ENCODE assay signal across 9 cellular contexts in the genomic region with DNA sequence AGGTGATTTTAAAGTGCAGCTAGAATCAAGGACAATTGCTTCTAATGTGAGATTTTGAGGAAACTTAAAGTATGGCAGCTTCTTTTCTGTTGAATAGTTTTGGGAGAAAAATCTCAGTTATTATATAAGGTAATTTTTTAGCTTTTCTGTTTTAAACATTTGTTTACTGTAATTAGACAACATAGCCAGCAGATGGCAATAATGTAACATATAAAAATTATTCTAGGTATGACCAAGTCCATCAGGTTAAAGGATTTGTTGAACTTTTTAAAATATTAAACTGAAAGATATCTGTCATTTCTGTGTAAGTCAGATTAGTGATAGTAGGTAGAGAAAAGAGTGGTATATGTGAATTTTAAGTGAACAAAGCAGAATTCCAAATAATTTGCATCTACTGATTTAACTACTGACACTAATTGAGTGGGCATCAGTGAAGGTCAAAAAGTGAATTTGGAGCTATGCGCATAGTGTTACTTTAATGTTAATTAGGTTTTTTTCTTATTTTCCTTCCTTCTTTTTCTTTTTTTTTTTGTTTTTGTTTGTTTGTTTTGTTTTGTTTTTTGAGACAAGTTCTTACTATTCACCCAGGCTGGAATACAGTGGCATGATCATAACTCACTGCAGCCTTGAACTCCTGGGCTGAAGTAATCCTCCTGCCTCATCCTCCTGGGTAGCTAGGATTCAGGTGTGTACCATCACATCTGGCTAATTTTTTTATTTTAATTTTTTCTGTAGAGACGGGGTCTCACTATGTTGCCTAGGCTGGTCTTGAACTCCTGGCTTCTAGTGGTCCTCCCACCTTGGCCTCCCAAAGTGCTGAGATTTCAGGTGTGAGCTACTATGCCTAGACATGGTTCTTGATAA. TPM values are rescaled to one million over a fixed set of nuclear protein-coding genes. Genes with fewer than 3 reads are reported as not detected.
A peak's percentile ranks its signal among the peaks of the same experiment; 100 is the strongest.
DNase-seq lines count a peak whose midpoint lies in the region; ATAC-seq and TF ChIP-seq lines count a peak whose summit lies in the region.
"Had no signal": no experiment of that assay in that cellular context is flagged by ENCODE, and none has a peak within 500 bp of the region (broad histone marks: within the 10 kb centered on the region; RNA-seq: fewer than 3 reads in every experiment).

No MANE protein-coding gene starts in this region.

- no peaks in the 10 kb centered on the region for H3K9me3 Mint-ChIP-seq in naive B cell
- H3K9me3 Mint-ChIP-seq in type B pancreatic cell: no peaks in the 10 kb centered on the region

- TF ChIP-seq POLR2A in adrenal gland (IDR thresholded peaks at IDR 0.05): no peak

- no peaks in the 10 kb centered on the region for H3F3A ChIP-seq in DOHH2 (ENCODE audit: control insufficient read depth, insufficient read depth)

- H3K27me3 ChIP-seq in DOHH2 (ENCODE audit: control insufficient read depth, low read length) (no peaks in the 10 kb centered on the region), adrenal gland (no peaks in the 10 kb centered on the region)

- no peaks in the 10 kb centered on the region for H3K27me3 Mint-ChIP-seq in naive B cell
- no peaks in the 10 kb centered on the region for H3K27me3 Mint-ChIP-seq in type B pancreatic cell

- peaks cover 16% of the 10 kb centered on the region for H3K36me3 ChIP-seq in DOHH2 (ENCODE audit: control insufficient read depth, low read length)
- peaks cover 0 to 3% of the 10 kb centered on the region in 2 donors for H3K36me3 ChIP-seq in adrenal gland (replicated peaks in 1 of 2)
- H3K36me3 ChIP-seq: HAP-1 had no signal

- H3K36me3 Mint-ChIP-seq in naive B cell (peaks cover 0 to 2% of the 10 kb centered on the region in 2 donors), type B pancreatic cell (peaks cover 2% of the 10 kb centered on the region)

- H4K20me1 ChIP-seq in DOHH2 (ENCODE audit: control insufficient read depth, insufficient read depth, low read depth, low read length): 0 out of 2 replicates have a peak, but pooled peaks cover 4% of the 10 kb centered on the region

- H3K9me2 ChIP-seq in DOHH2 (replicated peaks; ENCODE audit: control insufficient read depth, low read length): no peaks in the 10 kb centered on the region

- no peak overlapping the region for H3K4me3 Mint-ChIP-seq in naive B cell
- no peak overlapping the region for H3K4me3 Mint-ChIP-seq in type B pancreatic cell

- H3K4me1 Mint-ChIP-seq in naive B cell (peaks cover 0 to 6% (median 3%) of the 10 kb centered on the region in 3 donors), type B pancreatic cell (ENCODE audit: unreplicated experiment) (no peaks in the 10 kb centered on the region)

- H3K4me1 ChIP-seq in DOHH2 (ENCODE audit: control insufficient read depth, low read length) (no peaks in the 10 kb centered on the region), adrenal gland (replicated peaks in 1 of 2) (peaks cover 0 to 4% of the 10 kb centered on the region in 2 donors)
- H3K4me1 ChIP-seq: HAP-1 had no signal

- 92 to 97% (median 96%) methylated on average over 2 of the region's 2 CpGs; no CpG with 5 or more reads in 1 of the 4 donors for WGBS in adrenal gland, 4 donors

- no peak overlapping the region for H3K4me3 ChIP-seq in DOHH2 (ENCODE audit: low read length)
- H3K4me3 ChIP-seq in adrenal gland: no peak overlapping the region
- H3K4me3 ChIP-seq: HAP-1 had no signal

- no peak overlapping the region for H3K4me2 ChIP-seq in DOHH2 (ENCODE audit: low read length)

- no peak overlapping the region for H3K27ac ChIP-seq in DOHH2 (ENCODE audit: low read depth, low read length)
- H3K27ac ChIP-seq in adrenal gland: no peak overlapping the region

- peak overlapping the region in 1 of 6 donors; percentile 18 for H3K27ac Mint-ChIP-seq in naive B cell
- H3K27ac Mint-ChIP-seq in type B pancreatic cell: no peak overlapping the region

- intact Hi-C loops in adrenal gland (cut with DNase I): loop anchor here in 1 of 2 donors (5.0 kb wide), 1 partner anchor 271 kb away; no protein-coding TSS in a partner anchor

- no peak for ATAC-seq in naive B cell (ENCODE audit: low read depth in 2 of 2)
- ATAC-seq in HG03460 (IDR thresholded peaks at IDR 0.05; ENCODE audit: unreplicated experiment): no peak
- no peak for ATAC-seq in HG02938 (IDR thresholded peaks at IDR 0.05; ENCODE audit: unreplicated experiment)
- ATAC-seq in GM18873 (IDR thresholded peaks at IDR 0.05; ENCODE audit: low FRiP score, unreplicated experiment): no peak

- DNase-seq in adrenal gland (no peak), naive B cell (peak; percentile 22), type B pancreatic cell (ENCODE audit: extremely low spot score, unreplicated experiment) (no peak)

- H3K79me2 ChIP-seq in DOHH2 (ENCODE audit: control insufficient read depth, low read length): peaks cover 6% of the 10 kb centered on the region

- TF ChIP-seq CTCF in DOHH2 (IDR thresholded peaks at IDR 0.05; ENCODE audit: low read depth, low read length, poor library complexity, severe bottlenecking) (peak; percentile 53), LNCAP (IDR thresholded peaks at IDR 0.05) (peak; percentile 34; the same call in 1 of the 2 replicates), adrenal gland (IDR thresholded peaks at IDR 0.05) (peak in 4 of 6 experiments; percentile 57 to 79 (median 64)), type B pancreatic cell (conservative IDR thresholded peaks at IDR 0.05) (no peak)

- H3K9me3 ChIP-seq in DOHH2 (ENCODE audit: control insufficient read depth, insufficient read depth, low read length): no peaks in the 10 kb centered on the region
- no peaks in the 10 kb centered on the region for H3K9me3 ChIP-seq in adrenal gland (replicated peaks in 1 of 3)
- H3K9me3 ChIP-seq: HAP-1 had no signal

RNA-seq across cellular contexts. Expression of gene PRORP, which starts 18.6 kb away (rescaled TPM):
- total RNA-seq in adrenal gland: 10 to 100 TPM; 20.0 to 39.7 (median 31.6) TPM
- 10 to 100 TPM in 2 of 3 donors, 1 to 10 TPM in 1; 3.9 to 52.2 (median 11.9) TPM for polyA plus RNA-seq in adrenal gland
- polyA plus RNA-seq in naive B cell (ENCODE audit: low read depth in 6 of 6): 10 to 100 TPM; 23.9 to 43.6 (median 28.8) TPM
- total RNA-seq in type B pancreatic cell (ENCODE audit: low replicate concordance): 29.1 and 33.9 TPM in 2 replicates

RNA-seq across cellular contexts. Expression of gene PPP2R3C, which starts 19.2 kb away (rescaled TPM):
- total RNA-seq in adrenal gland (10 to 100 TPM; 15.6 to 70.5 (median 31.3) TPM), type B pancreatic cell (ENCODE audit: low replicate concordance) (25.2 and 29.0 TPM in 2 replicates)
- polyA plus RNA-seq in adrenal gland (10 to 100 TPM; 14.4 to 38.3 (median 31.2) TPM), naive B cell (ENCODE audit: low read depth in 6 of 6) (10 to 100 TPM; 50.6 to 78.1 (median 66.2) TPM)
